ENCODE assay signal across 6 cellular contexts in the genomic region with DNA sequence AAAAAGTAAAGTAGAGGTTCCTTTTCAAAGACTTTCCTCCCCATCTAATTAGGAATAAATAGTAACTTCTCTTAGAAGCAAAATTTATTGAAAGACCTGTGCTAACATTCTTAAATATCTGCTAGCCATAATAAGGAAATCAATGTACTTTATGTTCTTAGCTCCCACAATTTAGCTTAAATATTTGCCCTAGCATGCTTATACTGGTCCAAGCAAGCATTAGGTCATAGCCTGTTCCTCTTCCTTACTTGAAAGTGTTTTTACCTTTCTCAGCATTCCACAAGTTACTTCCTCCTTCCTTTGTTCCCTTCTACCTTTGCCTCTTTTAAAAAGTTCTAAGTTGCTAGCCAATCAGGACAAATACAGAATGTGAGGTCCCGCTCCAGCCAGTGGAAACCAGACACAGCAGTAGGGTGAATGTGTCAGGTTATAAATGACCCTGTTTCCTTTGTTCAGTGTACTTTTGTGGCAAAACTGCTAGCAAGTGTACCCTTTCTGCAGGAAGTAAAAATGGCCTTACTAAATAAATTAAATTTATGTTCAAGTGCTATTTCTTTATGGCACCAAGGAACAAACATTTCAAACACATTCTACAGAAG. TPM values are rescaled to one million over a fixed set of nuclear protein-coding genes. Genes with fewer than 3 reads are reported as not detected.
A peak's percentile ranks its signal among the peaks of the same experiment; 100 is the strongest.
DNase-seq lines count a peak whose midpoint lies in the region; ATAC-seq and TF ChIP-seq lines count a peak whose summit lies in the region.
"Not testable (repeated sequence)": the region's sequence is repeated elsewhere in the genome, so short reads cannot be mapped to it uniquely, and the experiment has no call there.

No MANE protein-coding gene starts in this region.

- not testable (repeated sequence) for H3K4me2 ChIP-seq in GM23338

- not testable (repeated sequence) for H3K36me3 Mint-ChIP-seq in GM23338 (ENCODE audit: low read depth)

- not testable (repeated sequence) for H3K4me1 ChIP-seq in GM23338 (ENCODE audit: insufficient read depth); colonic mucosa; esophagus squamous epithelium; mucosa of rectum (ENCODE audit: control insufficient read depth in 2 of 2, insufficient read depth in 2 of 2, low read length in 2 of 2)

- not testable (repeated sequence) for H3K4me3 ChIP-seq in GM23338; colonic mucosa; esophagus squamous epithelium; mucosa of rectum (ENCODE audit: low read length in 2 of 2)

- peak overlapping the region; percentile 47; the same call in 1 of the 2 replicates for H2AFZ ChIP-seq in GM23338

- not testable (repeated sequence) for H3K36me3 ChIP-seq in GM23338 (ENCODE audit: insufficient read depth); colonic mucosa; esophagus squamous epithelium; mucosa of rectum (ENCODE audit: control insufficient read depth in 2 of 2, insufficient read depth in 2 of 2, low read length in 2 of 2)

- not testable (repeated sequence) for TF ChIP-seq CTCF in GM23338 (conservative IDR thresholded peaks at IDR 0.05; ENCODE audit: low read depth in 2 of 2); colonic mucosa (IDR thresholded peaks at IDR 0.05); esophagus squamous epithelium (IDR thresholded peaks at IDR 0.05)

- H3K9me3 Mint-ChIP-seq in GM23338, result peaks cover 32% of the 10 kb centered on the region

- WGBS in esophagus squamous epithelium, 2 donors, result 26 to 33% methylated on average over 1 of the region's 1 CpG

- TF ChIP-seq POLR2A in esophagus squamous epithelium (IDR thresholded peaks at IDR 0.05), result not testable (repeated sequence)

- H3K9me2 ChIP-seq in GM23338 (ENCODE audit: insufficient read depth), result not testable (repeated sequence)

- not testable (repeated sequence) for H3K4me1 Mint-ChIP-seq in GM23338

- not testable (repeated sequence) for H3F3A ChIP-seq in GM23338 (replicated peaks; ENCODE audit: low read depth)

- H3K27me3 ChIP-seq in GM23338 (ENCODE audit: insufficient read depth); colonic mucosa; esophagus squamous epithelium; mucosa of rectum (ENCODE audit: control insufficient read depth in 2 of 2, insufficient read depth in 2 of 2, low read length in 2 of 2): not testable (repeated sequence)

- not testable (repeated sequence) for H3K79me2 ChIP-seq in GM23338 (replicated peaks; ENCODE audit: insufficient read depth)

- intact Hi-C loops in colonic mucosa (cut with DNase I); esophagus squamous epithelium (cut with DNase I): not testable (repeated sequence)

- H3K9ac ChIP-seq in colonic mucosa (ENCODE audit: low read depth in 2 of 2, low read length in 2 of 2); mucosa of rectum (ENCODE audit: low read depth in 1 of 2, low read length in 2 of 2): not testable (repeated sequence)

- not testable (repeated sequence) for H4K20me1 ChIP-seq in GM23338 (replicated peaks; ENCODE audit: insufficient read depth)

- not testable (repeated sequence) for DNase-seq in GM23338 (ENCODE audit: low spot score); esophagus squamous epithelium (lab: John Stamatoyannopoulos, UW)
- peak; percentile 51 for DNase-seq in colonic mucosa
- peak; percentile 30 for DNase-seq in kidney tubule cell (ENCODE audit: low spot score)
- peak; percentile 28 for DNase-seq in renal cortical epithelial cell (ENCODE audit: low read depth)

- H3K4me3 Mint-ChIP-seq in GM23338, result not testable (repeated sequence)

- ATAC-seq in GM23338, result not testable (repeated sequence)

- not testable (repeated sequence) for H3K9me3 ChIP-seq in colonic mucosa; esophagus squamous epithelium; mucosa of rectum (ENCODE audit: control insufficient read depth in 2 of 2, low read length in 2 of 2)

- H3K27ac Mint-ChIP-seq in GM23338, result not testable (repeated sequence)

- not testable (repeated sequence) for H3K27ac ChIP-seq in GM23338 (ENCODE audit: low read depth)
- peak overlapping the region; percentile 66 for H3K27ac ChIP-seq in colonic mucosa
- peak overlapping the region in 3 of 4 donors; percentile 52 to 73 (median 70) for H3K27ac ChIP-seq in esophagus squamous epithelium
- peak overlapping the region; percentile 60 to 70 for H3K27ac ChIP-seq in mucosa of rectum (ENCODE audit: low read depth in 2 of 2, low read length in 2 of 2)

- H3K27me3 Mint-ChIP-seq in GM23338 (ENCODE audit: insufficient read depth, low read depth, poor library complexity), result not testable (repeated sequence)

RNA-seq across cellular contexts. Expression of gene LARS2, which starts 14.6 kb away (rescaled TPM):
- total RNA-seq in GM23338 (2014; rRNA removed; shearing (Covaris generic)), result 47.1 and 51.8 TPM in 2 replicates
- polyA plus RNA-seq in GM23338 (2016; fragmentation: Nextera tagmentation; extraction: Ambion mirVana), result 8.9 and 13.4 TPM in 2 replicates
- total RNA-seq in colonic mucosa (10 to 100 TPM; 33.5 to 39.4 TPM), esophagus squamous epithelium (10 to 100 TPM; 13.7 to 22.1 (median 16.6) TPM), renal cortical epithelial cell (17.9 and 47.1 TPM in 2 replicates)
